12 cellular contexts compared by ENCODE assay signal in genomic region chr14:67602995-67603545, GRCh38. TPM values are rescaled to one million over a fixed set of nuclear protein-coding genes. Genes with fewer than 3 reads are reported as not detected.
A peak's percentile ranks its signal among the peaks of the same experiment; 100 is the strongest.
DNase-seq lines count a peak whose midpoint lies in the region; ATAC-seq and TF ChIP-seq lines count a peak whose summit lies in the region.
"Had no signal": no experiment of that assay in that cellular context is flagged by ENCODE, and none has a peak within 500 bp of the region (broad histone marks: within the 10 kb centered on the region; RNA-seq: fewer than 3 reads in every experiment).

No MANE protein-coding gene starts in this region.

- no peaks in the 10 kb centered on the region for H3K9me3 Mint-ChIP-seq in CD4-positive, alpha-beta T cell
- H3K9me3 Mint-ChIP-seq: dendritic cell treated with granulocyte-macrophage colony-stimulating factor and Interleukin-4, amounts not matched to agents 40 ng/mL and 50 ng/mL, for 4 days; T-helper 1 cell treated with Interleukin-12 subunit alpha and Interleukin-12 subunit beta and Interleukin-4 antibody, amounts not matched to agents 30 μg/mL and 1 μg/mL, for 36 hours had no signal

- H3F3A ChIP-seq in PC-9 (ENCODE audit: insufficient read depth, low read depth), result peaks cover 38% of the 10 kb centered on the region

- no TSS peak for BruUV-seq in PC-9 (replicated peaks; lab: Mats Ljungman, UMichigan)

- intact Hi-C loops in CD4-positive, alpha-beta T cell (cut with DNase I, micrococcal nuclease), result loop anchor here (5.0 kb wide), 4 partner anchors 64 to 214 kb away; partner anchors contain the start of genes RAD51B (in 1 of the 2), RDH11 (in 1 of the 2), VTI1B (in 1 of the 2) and ZFYVE26 (in 1 of the 2)
- intact Hi-C loops in PC-9 (cut with micrococcal nuclease; ENCODE audit: unreplicated experiment) (no loop called here), left cardiac atrium (cut with DNase I) (no loop called here), heart right ventricle (cut with DNase I) (loop anchor here in 1 of 10 donors (5.0 kb wide), 1 partner anchor 69 kb away; the partner anchor contains the start of gene VTI1B)

- H3K9me2 ChIP-seq in PC-9 (ENCODE audit: insufficient read depth), result no peaks in the 10 kb centered on the region

- no peak overlapping the region for H3K27ac ChIP-seq in CD4-positive, alpha-beta T cell (ENCODE audit: low read depth, low read length)
- peak overlapping the region; percentile 49 for H3K27ac ChIP-seq in PC-9
- no peak overlapping the region for H3K27ac ChIP-seq in WERI-Rb-1
- H3K27ac ChIP-seq in heart right ventricle, result no peak overlapping the region

- H3K36me3 ChIP-seq in PC-9 (ENCODE audit: low read depth), result no peaks in the 10 kb centered on the region
- no peaks in the 10 kb centered on the region for H3K36me3 ChIP-seq in WERI-Rb-1
- no peaks in the 10 kb centered on the region for H3K36me3 ChIP-seq in heart right ventricle

- WGBS in heart right ventricle, 2 donors, result 65 to 72% methylated on average over 5 of the region's 5 CpGs

- no peak for TF ChIP-seq CTCF in CD4-positive, alpha-beta T cell (IDR thresholded peaks at IDR 0.05)
- TF ChIP-seq CTCF in PC-9 (conservative IDR thresholded peaks at IDR 0.05), result no peak
- TF ChIP-seq CTCF in WERI-Rb-1 (IDR thresholded peaks at IDR 0.05; ENCODE audit: low read depth, low read length), result no peak
- TF ChIP-seq CTCF in heart right ventricle (IDR thresholded peaks at IDR 0.05), result no peak

- ATAC-seq in CD4-positive, alpha-beta T cell (ENCODE audit: poor library complexity), result no peak
- ATAC-seq in GM19438 (IDR thresholded peaks at IDR 0.05; ENCODE audit: low read depth, unreplicated experiment), result peak; percentile 74
- ATAC-seq in HG03060 (IDR thresholded peaks at IDR 0.05; ENCODE audit: low read depth, unreplicated experiment), result peak; percentile 35
- no peak for ATAC-seq in left cardiac atrium
- no peak for ATAC-seq in heart right ventricle

- H3K4me1 Mint-ChIP-seq in CD4-positive, alpha-beta T cell (ENCODE audit: low read depth), result peaks cover 28% of the 10 kb centered on the region

- H4K20me1 ChIP-seq in PC-9 (ENCODE audit: insufficient read depth), result no peaks in the 10 kb centered on the region

- H3K4me2 ChIP-seq in PC-9, result peak overlapping the region; percentile 37

- H3K79me2 ChIP-seq in PC-9 (ENCODE audit: low read depth), result peaks cover 12% of the 10 kb centered on the region

- H3K27me3 ChIP-seq in CD4-positive, alpha-beta T cell (ENCODE audit: control insufficient read depth, insufficient read depth, low read length), result no peaks in the 10 kb centered on the region
- H3K27me3 ChIP-seq in PC-9 (ENCODE audit: insufficient read depth, low read depth) (no peaks in the 10 kb centered on the region), WERI-Rb-1 (ENCODE audit: insufficient read depth, low read depth, severe bottlenecking) (no peaks in the 10 kb centered on the region), heart right ventricle (peaks cover 0 to 8% (median 0%) of the 10 kb centered on the region in 7 donors)

- DNase-seq in CD4-positive, alpha-beta T cell, result no peak
- peak in 1 of 2 experiments; percentile 64 for DNase-seq in PC-9
- no peak for DNase-seq in WERI-Rb-1
- DNase-seq in activated CD4-positive, alpha-beta T cell treated with anti-CD3 and anti-CD28 coated beads, Interleukin-2, amount 50 U/mL, for 1 hour, result no peak
- no peak for DNase-seq in left cardiac atrium
- no peak for DNase-seq in heart right ventricle
- DNase-seq: NCI-H526 had no signal

- H3K27me3 Mint-ChIP-seq in CD4-positive, alpha-beta T cell, result no peaks in the 10 kb centered on the region

- peak overlapping the region; percentile 58 for H3K4me3 Mint-ChIP-seq in CD4-positive, alpha-beta T cell
- H3K4me3 Mint-ChIP-seq: activated T-helper 1 cell treated with anti-CD3 and anti-CD28 coated beads, Interleukin-12 subunit alpha, Interleukin-12 subunit beta, Interleukin-2, Interleukin-4 antibody, amounts not matched to agents 30 ng/mL and 10 ng/mL and 1 ng/mL, durations not matched to agents 14 hours and 24 hours and 36 hours; dendritic cell treated with granulocyte-macrophage colony-stimulating factor and Interleukin-4, amounts not matched to agents 40 ng/mL and 50 ng/mL, for 4 days; T-helper 1 cell treated with Interleukin-12 subunit alpha and Interleukin-12 subunit beta and Interleukin-4 antibody, amounts not matched to agents 30 μg/mL and 1 μg/mL, for 36 hours had no signal

- H3K4me1 ChIP-seq in PC-9 (replicated peaks; ENCODE audit: insufficient read depth) (peaks cover 18% of the 10 kb centered on the region), heart right ventricle (peaks cover 0 to 22% (median 10%) of the 10 kb centered on the region in 9 donors)

- CTCF ChIA-PET in CD4-positive, alpha-beta T cell (lab: Charles Lee), result no interaction called here
- CTCF ChIA-PET in PC-9 (lab: Charles Lee), result no interaction called here

- H3K27ac Mint-ChIP-seq in CD4-positive, alpha-beta T cell, result peak overlapping the region; percentile 22
- H3K27ac Mint-ChIP-seq: activated T-helper 1 cell treated with anti-CD3 and anti-CD28 coated beads, Interleukin-12 subunit alpha, Interleukin-12 subunit beta, Interleukin-2, Interleukin-4 antibody, amounts not matched to agents 30 ng/mL and 10 ng/mL and 1 ng/mL, durations not matched to agents 14 hours and 24 hours and 36 hours; dendritic cell treated with granulocyte-macrophage colony-stimulating factor and Interleukin-4, amounts not matched to agents 40 ng/mL and 50 ng/mL, for 4 days; T-helper 1 cell treated with Interleukin-12 subunit alpha and Interleukin-12 subunit beta and Interleukin-4 antibody, amounts not matched to agents 30 μg/mL and 1 μg/mL, for 36 hours had no signal

- H3K9me3 ChIP-seq in CD4-positive, alpha-beta T cell (ENCODE audit: control insufficient read depth, low read length), result no peaks in the 10 kb centered on the region
- H3K9me3 ChIP-seq in PC-9 (ENCODE audit: insufficient read depth, low read depth) (no peaks in the 10 kb centered on the region), WERI-Rb-1 (ENCODE audit: severe bottlenecking) (peaks cover 3% of the 10 kb centered on the region), heart right ventricle (no peaks in the 10 kb centered on the region)

- POLR2A ChIA-PET in CD4-positive, alpha-beta T cell (lab: Charles Lee), result no interaction called here
- POLR2A ChIA-PET in PC-9 (lab: Charles Lee; ENCODE audit: unreplicated experiment), result no interaction called here

- no peak overlapping the region for H2AFZ ChIP-seq in PC-9

- peaks cover 4% of the 10 kb centered on the region for H3K36me3 Mint-ChIP-seq in CD4-positive, alpha-beta T cell (ENCODE audit: low read depth)

- H3K4me3 ChIP-seq in PC-9 (no peak overlapping the region), WERI-Rb-1 (ENCODE audit: low read depth, low read length) (no peak overlapping the region), heart right ventricle (no peak overlapping the region)

RNA-seq across cellular contexts. Expression of gene PIGH, which starts 3.0 kb away (rescaled TPM):
- 10 to 100 TPM; 66.0 to 69.7 TPM for total RNA-seq in CD4-positive, alpha-beta T cell
- total RNA-seq in PC-9 (2021), result 9.8 and 13.0 TPM in 2 replicates
- total RNA-seq in left cardiac atrium, result 10 to 100 TPM; 13.0 to 14.2 TPM
- total RNA-seq in heart right ventricle, result 10 to 100 TPM in 6 of 10 donors, 1 to 10 TPM in 4; 9.0 to 16.8 (median 10.2) TPM
- polyA plus RNA-seq in heart right ventricle, result 10 to 100 TPM; 18.1 to 23.3 TPM

RNA-seq across cellular contexts. Expression of gene ARG2, which starts 16.6 kb away (rescaled TPM):
- total RNA-seq in CD4-positive, alpha-beta T cell, result 1 to 10 TPM; 3.7 to 3.9 TPM
- 8.6 and 10.2 TPM in 2 replicates for total RNA-seq in PC-9 (2021)
- 1 to 10 TPM in 1 of 2 donors, under 1 TPM in 1; 0.38 to 1.2 TPM for total RNA-seq in left cardiac atrium
- 10 to 100 TPM in 1 of 10 donors, 1 to 10 TPM in 7, under 1 TPM in 2; 0.69 to 11.6 (median 1.5) TPM for total RNA-seq in heart right ventricle
- 10 to 100 TPM in 1 of 2 donors, under 1 TPM in 1; 0.22 to 42.4 TPM for polyA plus RNA-seq in heart right ventricle

Comparison
In these comparisons a context has a peak if more than half of its experiments do, and no peak if none do; other contexts are left out.
1. ATAC-seq: peak in GM19438 (single experiment) and HG03060 (single experiment); none in CD4-positive, alpha-beta T cell (single experiment), left cardiac atrium (0 of 2) and heart right ventricle (0 of 8).
2. intact Hi-C loops: an anchor here in CD4-positive, alpha-beta T cell (5.0 kb wide); none called in PC-9 and left cardiac atrium.